ENCODE assay signal across 16 cellular contexts in the genomic region with DNA sequence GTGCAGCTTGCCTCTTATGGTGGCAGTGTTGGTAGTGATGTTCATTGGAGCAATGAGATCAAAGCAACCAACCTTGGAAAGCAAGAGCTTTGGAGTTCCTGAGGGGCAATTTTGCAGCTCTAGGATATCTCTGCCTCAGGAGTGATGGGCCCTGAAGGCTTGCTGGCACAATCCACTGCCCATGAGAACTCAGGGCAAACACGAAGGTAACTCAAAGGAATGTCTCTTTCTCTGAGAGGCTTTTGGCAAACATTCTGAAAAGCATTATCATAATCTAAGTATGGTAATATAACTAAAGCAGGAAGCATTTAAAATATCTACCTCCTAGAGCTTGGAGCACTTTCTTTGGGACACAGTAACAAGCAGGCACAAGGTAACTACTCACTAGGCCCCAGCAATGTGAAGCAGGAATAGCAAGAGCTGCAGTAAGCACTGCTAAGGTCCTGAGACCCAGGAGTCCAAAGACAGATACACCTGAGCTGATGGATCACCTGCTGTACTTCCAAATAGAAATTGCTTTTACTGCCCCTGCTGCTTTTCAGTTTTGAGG.
DNase-seq lines count a peak whose midpoint lies in the region; ATAC-seq, FAIRE-seq and TF ChIP-seq lines count a peak whose summit lies in the region.
"Had no signal": no experiment of that assay in that cellular context is flagged by ENCODE, and none has a peak within 500 bp of the region (broad histone marks: within the 10 kb centered on the region; RNA-seq: fewer than 3 reads in every experiment).

No MANE protein-coding gene starts in this region.

- H3F3A ChIP-seq in SK-N-SH (replicated peaks; ENCODE audit: insufficient read depth): no peaks in the 10 kb centered on the region

- H3K9ac ChIP-seq in SK-N-SH (no peak overlapping the region), astrocyte (ENCODE audit: low read length) (no peak overlapping the region)
- H3K9ac ChIP-seq: BLaER1 treated with 17β-estradiol and CSF1 and Interleukin-3, amounts not matched to agents 10 nM and 100 nM had no signal

- H3K4me1 ChIP-seq in SK-N-SH (ENCODE audit: control insufficient read depth in 1 of 2, insufficient read depth in 2 of 2, low read depth in 1 of 2, low read length in 1 of 2) (peaks cover 3 to 4% of the 10 kb centered on the region in 2 experiments; a peak in 2 of 4 replicates), astrocyte (ENCODE audit: insufficient read depth, low read length) (no peaks in the 10 kb centered on the region), left lung (no peaks in the 10 kb centered on the region), esophagus muscularis mucosa (no peaks in the 10 kb centered on the region)

- no peak overlapping the region for H3K4me3 Mint-ChIP-seq in astrocyte (ENCODE audit: unreplicated experiment)
- no peak overlapping the region for H3K4me3 Mint-ChIP-seq in stimulated activated effector memory CD8-positive, alpha-beta T cell treated with anti-CD3 and anti-CD28 coated beads, Interleukin-12 subunit alpha, Interleukin-12 subunit beta, amount 100 ng/mL, for 72 hours
- H3K4me3 Mint-ChIP-seq: B cell; CD8-positive, alpha-beta memory T cell had no signal

- no peaks in the 10 kb centered on the region for H3K9me3 Mint-ChIP-seq in astrocyte (ENCODE audit: unreplicated experiment)
- no peaks in the 10 kb centered on the region for H3K9me3 Mint-ChIP-seq in stimulated activated effector memory CD8-positive, alpha-beta T cell treated with anti-CD3 and anti-CD28 coated beads, Interleukin-12 subunit alpha, Interleukin-12 subunit beta, amount 100 ng/mL, for 72 hours
- H3K9me3 Mint-ChIP-seq: CD8-positive, alpha-beta memory T cell had no signal

- H3K27me3 ChIP-seq in SK-N-SH (ENCODE audit: insufficient read depth): no peaks in the 10 kb centered on the region
- no peaks in the 10 kb centered on the region for H3K27me3 ChIP-seq in astrocyte (ENCODE audit: insufficient read depth, low read length)
- H3K27me3 ChIP-seq in left lung: no peaks in the 10 kb centered on the region
- H3K27me3 ChIP-seq in esophagus muscularis mucosa: no peaks in the 10 kb centered on the region
- H3K27me3 ChIP-seq: BLaER1 treated with 17β-estradiol and CSF1 and Interleukin-3, amounts not matched to agents 10 nM and 100 nM had no signal

- H3K36me3 ChIP-seq in SK-N-SH (replicated peaks in 1 of 2; ENCODE audit: control insufficient read depth in 1 of 2, insufficient read depth in 2 of 2, low read length in 1 of 2) (peaks cover 27 to 35% of the 10 kb centered on the region in 2 experiments), astrocyte (ENCODE audit: insufficient read depth, low read length) (peaks cover 20% of the 10 kb centered on the region), left lung (peaks cover 0 to 97% of the 10 kb centered on the region in 2 donors), esophagus muscularis mucosa (peaks cover 53 to 96% (median 82%) of the 10 kb centered on the region in 4 donors)

- intact Hi-C loops in left lung (cut with DNase I): no loop called here
- intact Hi-C loops in esophagus muscularis mucosa (cut with DNase I): no loop called here

- no peaks in the 10 kb centered on the region for H3K9me2 ChIP-seq in SK-N-SH

- H2AFZ ChIP-seq in SK-N-SH (ENCODE audit: low read depth) (no peak overlapping the region), astrocyte (ENCODE audit: low read depth, low read length) (no peak overlapping the region)

- no peaks in the 10 kb centered on the region for H3K79me2 ChIP-seq in SK-N-SH (ENCODE audit: insufficient read depth)
- H3K79me2 ChIP-seq in astrocyte (ENCODE audit: insufficient read depth, low read length): no peaks in the 10 kb centered on the region

- H3K27me3 Mint-ChIP-seq in astrocyte (ENCODE audit: low read depth, unreplicated experiment): no peaks in the 10 kb centered on the region
- H3K27me3 Mint-ChIP-seq: B cell; CD8-positive, alpha-beta memory T cell had no signal

- TF ChIP-seq EP300 in SK-N-SH (IDR thresholded peaks at IDR 0.05; ENCODE audit: borderline replicate concordance in 1 of 2, low read depth in 1 of 2, low read length in 1 of 2): no peak
- TF ChIP-seq EP300 in esophagus muscularis mucosa (IDR thresholded peaks at IDR 0.05): no peak

- H3K9me3 ChIP-seq in SK-N-SH (no peaks in the 10 kb centered on the region), astrocyte (ENCODE audit: insufficient read depth, low read depth, low read length) (no peaks in the 10 kb centered on the region), left lung (no peaks in the 10 kb centered on the region), esophagus muscularis mucosa (no peaks in the 10 kb centered on the region)
- H3K9me3 ChIP-seq: BLaER1 treated with 17β-estradiol and CSF1 and Interleukin-3, amounts not matched to agents 10 nM and 100 nM; HAP-1 had no signal

- peak; percentile 90 for ATAC-seq in left lung
- no peak for ATAC-seq in stimulated activated effector memory CD8-positive, alpha-beta T cell treated with anti-CD3 and anti-CD28 coated beads, Interleukin-12 subunit alpha, Interleukin-12 subunit beta, amount 100 ng/mL, for 72 hours
- ATAC-seq: GM12878 had no signal

- H3K27ac Mint-ChIP-seq in astrocyte (ENCODE audit: unreplicated experiment): no peak overlapping the region
- H3K27ac Mint-ChIP-seq in stimulated activated effector memory CD8-positive, alpha-beta T cell treated with anti-CD3 and anti-CD28 coated beads, Interleukin-12 subunit alpha, Interleukin-12 subunit beta, amount 100 ng/mL, for 72 hours: no peak overlapping the region
- H3K27ac Mint-ChIP-seq: B cell had no signal

- no peak for TF ChIP-seq RAD21 in SK-N-SH (IDR thresholded peaks at IDR 0.05; ENCODE audit: low read length)

- H3K27ac ChIP-seq in SK-N-SH (ENCODE audit: low read depth in 2 of 2, low read length in 1 of 2) (no peak overlapping the region), astrocyte (ENCODE audit: low read depth, low read length) (no peak overlapping the region), left lung (no peak overlapping the region), esophagus muscularis mucosa (replicated peaks in 1 of 4) (no peak overlapping the region)
- H3K27ac ChIP-seq: BLaER1 treated with 17β-estradiol and CSF1 and Interleukin-3, amounts not matched to agents 10 nM and 100 nM had no signal

- CTCF ChIA-PET in SK-N-SH (lab: Yijun Ruan, JAX): interaction anchor here (1.1 kb wide), 2 partner anchors 59 to 111 kb away, joined by 3 to 4 read pairs; no protein-coding TSS in a partner anchor

- no peak overlapping the region for H3K4me3 ChIP-seq in SK-N-SH (ENCODE audit: low read depth in 2 of 2, low read length in 1 of 2)
- H3K4me3 ChIP-seq in astrocyte (ENCODE audit: insufficient read depth, low read depth, low read length): no peak overlapping the region
- H3K4me3 ChIP-seq in left lung: no peak overlapping the region
- H3K4me3 ChIP-seq in esophagus muscularis mucosa: no peak overlapping the region
- H3K4me3 ChIP-seq: BLaER1 treated with 17β-estradiol and CSF1 and Interleukin-3, amounts not matched to agents 10 nM and 100 nM; GM12878; HAP-1 had no signal

- no peaks in the 10 kb centered on the region for H3K4me1 Mint-ChIP-seq in astrocyte (ENCODE audit: low read depth, unreplicated experiment)
- H3K4me1 Mint-ChIP-seq in stimulated activated effector memory CD8-positive, alpha-beta T cell treated with anti-CD3 and anti-CD28 coated beads, Interleukin-12 subunit alpha, Interleukin-12 subunit beta, amount 100 ng/mL, for 72 hours: no peaks in the 10 kb centered on the region
- H3K4me1 Mint-ChIP-seq: B cell; CD8-positive, alpha-beta memory T cell had no signal

- 73% methylated on average over 1 of the region's 1 CpG for WGBS in SK-N-SH (ENCODE audit: low lambda C conversion rate)
- WGBS in esophagus muscularis mucosa: 86% methylated on average over 1 of the region's 1 CpG

- H3K4me2 ChIP-seq in SK-N-SH (no peak overlapping the region), astrocyte (ENCODE audit: low read length) (no peak overlapping the region)
- H3K4me2 ChIP-seq: BLaER1 treated with 17β-estradiol and CSF1 and Interleukin-3, amounts not matched to agents 10 nM and 100 nM had no signal

- DNase-seq in SK-N-SH (no peak), astrocyte (ENCODE audit: low read depth) (peak; percentile 9), left lung (no peak), GM19240 (ENCODE audit: insufficient read length, low spot score) (no peak), esophagus muscularis mucosa (ENCODE audit: extremely low spot score) (no peak)
- no peak for DNase-seq in stimulated activated effector memory CD8-positive, alpha-beta T cell treated with anti-CD3 and anti-CD28 coated beads, Interleukin-12 subunit alpha, Interleukin-12 subunit beta, amount 100 ng/mL, for 72 hours (ENCODE audit: low spot score in 2 of 2)
- DNase-seq: CD8-positive, alpha-beta memory T cell; COR-L47; DMS 273 treated with DMSO at 0.1 percent for 48 hours; DMS53; DND-41; EL had no signal

- no peak for TF ChIP-seq POLR2A in esophagus muscularis mucosa (IDR thresholded peaks at IDR 0.05; ENCODE audit: low read depth)

- no peak for FAIRE-seq in astrocyte (lab: Jason Lieb, UNC)
- FAIRE-seq: GM12878 had no signal

- peaks cover 12% of the 10 kb centered on the region for H3K36me3 Mint-ChIP-seq in astrocyte (ENCODE audit: low read depth, unreplicated experiment)
- H3K36me3 Mint-ChIP-seq in stimulated activated effector memory CD8-positive, alpha-beta T cell treated with anti-CD3 and anti-CD28 coated beads, Interleukin-12 subunit alpha, Interleukin-12 subunit beta, amount 100 ng/mL, for 72 hours: peaks cover 89% of the 10 kb centered on the region

- POLR2A ChIA-PET in SK-N-SH (lab: Yijun Ruan, JAX): no interaction called here

- H4K20me1 ChIP-seq in SK-N-SH (ENCODE audit: insufficient read depth) (no peaks in the 10 kb centered on the region), astrocyte (ENCODE audit: insufficient read depth, low read length) (no peaks in the 10 kb centered on the region)
- H4K20me1 ChIP-seq: BLaER1 treated with 17β-estradiol and CSF1 and Interleukin-3, amounts not matched to agents 10 nM and 100 nM had no signal

- TF ChIP-seq CTCF in SK-N-SH (IDR thresholded peaks at IDR 0.05) (no peak), astrocyte (IDR thresholded peaks at IDR 0.05; ENCODE audit: insufficient read depth, low read depth, low read length) (no peak), left lung (IDR thresholded peaks at IDR 0.05) (no peak), esophagus muscularis mucosa (IDR thresholded peaks at IDR 0.05) (no peak)

TF ChIP-seq in SK-N-SH, 30 proteins besides CTCF, POLR2A, EP300 and RAD21:
- TF ChIP-seq RCOR1 (IDR thresholded peaks at IDR 0.05; ENCODE audit: low read length) (no peak), MEF2A (IDR thresholded peaks at IDR 0.05; ENCODE audit: borderline replicate concordance, low read depth) (peak; percentile 64)
TF ChIP-seq in SK-N-SH: peak in this region for 1.
